Comparison of ENCODE assay signal across 27 cellular contexts in genomic region chr19:7176792-7177191, GRCh38.
"Had no signal": no experiment of that assay in that cellular context is flagged by ENCODE, and none has a peak within 500 bp of the region (broad histone marks: within the 10 kb centered on the region; RNA-seq: fewer than 3 reads in every experiment).

No MANE protein-coding gene starts in this region.

- H3K27ac ChIP-seq: SJSA1 had no signal

- H3K27me3 Mint-ChIP-seq: activated CD4-positive, alpha-beta T cell treated with anti-CD3 and anti-CD28 coated beads, Interleukin-2, amount 10 ng/mL, durations not matched to agents 24 days and 14 days had no signal

- H3K4me3 ChIP-seq: adrenal gland, breast epithelium, SJSA1 had no signal

- H3K4me1 Mint-ChIP-seq: WTC11 had no signal

- H3K4me3 Mint-ChIP-seq: activated CD4-positive, alpha-beta T cell treated with anti-CD3 and anti-CD28 coated beads, Interleukin-2, amount 10 ng/mL, durations not matched to agents 24 days and 14 days; activated CD8-positive, alpha-beta memory T cell treated with anti-CD3 and anti-CD28 coated beads, Interleukin-2, amount 10 ng/mL, durations not matched to agents 7 days and 5 days; activated naive CD8-positive, alpha-beta T cell treated with anti-CD3 and anti-CD28 coated beads, Interleukin-2, amount 10 ng/mL, durations not matched to agents 7 days and 5 days; activated T-cell treated with anti-CD3 and anti-CD28 coated beads, Interleukin-2, amount 50 U/mL, for 24 hours; activated T-helper 1 cell treated with anti-CD3 and anti-CD28 coated beads, Interleukin-12 subunit alpha, Interleukin-12 subunit beta, Interleukin-2, Interleukin-4 antibody, amounts not matched to agents 30 ng/mL and 10 ng/mL and 1 ng/mL, durations not matched to agents 14 hours and 24 hours and 36 hours; T-helper 2 cell treated with Interferon-gamma antibody and Interleukin-4, amounts not matched to agents 5 μg/mL and 100 μg/mL, for 36 hours; WTC11 had no signal

- H3K36me3 Mint-ChIP-seq: activated CD8-positive, alpha-beta memory T cell treated with anti-CD3 and anti-CD28 coated beads, Interleukin-2, amount 10 ng/mL, durations not matched to agents 7 days and 5 days had no signal

- H3K27me3 ChIP-seq: adrenal gland, breast epithelium, SJSA1 had no signal

- H3K9me3 ChIP-seq: adrenal gland, breast epithelium, SJSA1 had no signal

- H3K36me3 ChIP-seq: breast epithelium, SJSA1 had no signal

- H3K27ac Mint-ChIP-seq: activated CD4-positive, alpha-beta T cell treated with anti-CD3 and anti-CD28 coated beads, Interleukin-2, amount 10 ng/mL, durations not matched to agents 24 days and 14 days; activated CD8-positive, alpha-beta memory T cell treated with anti-CD3 and anti-CD28 coated beads, Interleukin-2, amount 10 ng/mL, durations not matched to agents 7 days and 5 days; activated naive CD8-positive, alpha-beta T cell treated with anti-CD3 and anti-CD28 coated beads, Interleukin-2, amount 10 ng/mL, durations not matched to agents 7 days and 5 days; activated T-cell treated with anti-CD3 and anti-CD28 coated beads, Interleukin-2, amount 50 U/mL, for 24 hours; activated T-helper 1 cell treated with anti-CD3 and anti-CD28 coated beads, Interleukin-12 subunit alpha, Interleukin-12 subunit beta, Interleukin-2, Interleukin-4 antibody, amounts not matched to agents 30 ng/mL and 10 ng/mL and 1 ng/mL, durations not matched to agents 14 hours and 24 hours and 36 hours; T-helper 2 cell treated with Interferon-gamma antibody and Interleukin-4, amounts not matched to agents 5 μg/mL and 100 μg/mL, for 36 hours; WTC11 had no signal

- H3K4me1 ChIP-seq: breast epithelium, SJSA1 had no signal

- H3K9me3 Mint-ChIP-seq: activated CD4-positive, alpha-beta T cell treated with anti-CD3 and anti-CD28 coated beads, Interleukin-2, amount 10 ng/mL, durations not matched to agents 24 days and 14 days; activated naive CD8-positive, alpha-beta T cell treated with anti-CD3 and anti-CD28 coated beads, Interleukin-2, amount 10 ng/mL, durations not matched to agents 7 days and 5 days; activated T-cell treated with anti-CD3 and anti-CD28 coated beads, Interleukin-2, amount 50 U/mL, for 24 hours; activated T-helper 1 cell treated with anti-CD3 and anti-CD28 coated beads, Interleukin-12 subunit alpha, Interleukin-12 subunit beta, Interleukin-2, Interleukin-4 antibody, amounts not matched to agents 30 ng/mL and 10 ng/mL and 1 ng/mL, durations not matched to agents 14 hours and 24 hours and 36 hours; T-helper 2 cell treated with Interferon-gamma antibody and Interleukin-4, amounts not matched to agents 5 μg/mL and 100 μg/mL, for 36 hours had no signal

- DNase-seq: activated CD4-positive, alpha-beta T cell treated with anti-CD3 and anti-CD28 coated beads for 1 hour; activated CD4-positive, alpha-beta T cell treated with anti-CD3 and anti-CD28 coated beads, Interleukin-2, amount 10 ng/mL, durations not matched to agents 24 days and 14 days; activated CD4-positive, alpha-beta T cell treated with anti-CD3 and anti-CD28 coated beads, Interleukin-2, amount 50 U/mL, for 48 hours; activated CD8-positive, alpha-beta memory T cell treated with anti-CD3 and anti-CD28 coated beads, Interleukin-2, amount 10 ng/mL, durations not matched to agents 7 days and 5 days; activated effector memory CD4-positive, alpha-beta T cell treated with Interleukin-2 at 50 U/mL for 16 hours; activated naive CD4-positive, alpha-beta T cell; activated naive CD8-positive, alpha-beta T cell treated with anti-CD3 and anti-CD28 coated beads, Interleukin-2, amount 10 ng/mL, durations not matched to agents 7 days and 5 days; activated T-cell treated with anti-CD3 and anti-CD28 coated beads, Interleukin-2, amount 50 U/mL, for 24 hours; adrenal gland; aorta; caudate nucleus; KG1; NCI-H1048; NCI-H146; NCI-H1930; NCI-H2171; NCI-H2227 treated with DMSO at 0.1 percent for 48 hours; NCI-H69; PC-3; SHP77; SW 1271 had no signal

- ATAC-seq: activated CD8-positive, alpha-beta memory T cell treated with anti-CD3 and anti-CD28 coated beads, Interleukin-2, amount 10 ng/mL, durations not matched to agents 7 days and 5 days; PC-3; SK-N-SH treated with all-trans-retinoic acid at 6 μM for 48 hours; WTC11 had no signal
